In genomic region chr9:81237565-81238231, GRCh38 we compare ENCODE assay signal across 16 cellular contexts.
"Had no signal": no experiment of that assay in that cellular context is flagged by ENCODE, and none has a peak within 500 bp of the region (broad histone marks: within the 10 kb centered on the region; RNA-seq: fewer than 3 reads in every experiment).

No MANE protein-coding gene starts in this region.

- H3K36me3 ChIP-seq: gastroesophageal sphincter, left ventricle myocardium inferior, sigmoid colon, thoracic aorta, upper lobe of right lung had no signal

- H3K4me1 Mint-ChIP-seq: activated CD4-positive, alpha-beta memory T cell treated with anti-CD3 and anti-CD28 coated beads, Interleukin-2, amount 10 ng/mL, durations not matched to agents 7 days and 5 days; activated naive CD4-positive, alpha-beta T cell treated with anti-CD3 and anti-CD28 coated beads, Interleukin-2, amount 10 ng/mL, durations not matched to agents 7 days and 5 days; memory B cell; stimulated activated effector memory CD8-positive, alpha-beta T cell treated with anti-CD3 and anti-CD28 coated beads, Interleukin-12 subunit alpha, Interleukin-12 subunit beta, amount 100 ng/mL, for 72 hours; WTC11 had no signal

- H3K27me3 Mint-ChIP-seq: activated CD4-positive, alpha-beta memory T cell treated with anti-CD3 and anti-CD28 coated beads, Interleukin-2, amount 10 ng/mL, durations not matched to agents 7 days and 5 days; activated naive CD4-positive, alpha-beta T cell treated with anti-CD3 and anti-CD28 coated beads, Interleukin-2, amount 10 ng/mL, durations not matched to agents 7 days and 5 days; activated T-cell treated with anti-CD3 and anti-CD28 coated beads, Interleukin-2, amount 50 U/mL, for 24 hours; memory B cell had no signal

- H3K9me3 ChIP-seq: gastroesophageal sphincter, left ventricle myocardium inferior, sigmoid colon, thoracic aorta, upper lobe of right lung had no signal

- H3K27me3 ChIP-seq: gastroesophageal sphincter, sigmoid colon, upper lobe of right lung had no signal

- H3K36me3 Mint-ChIP-seq: activated naive CD4-positive, alpha-beta T cell treated with anti-CD3 and anti-CD28 coated beads, Interleukin-2, amount 10 ng/mL, durations not matched to agents 7 days and 5 days; memory B cell; stimulated activated effector memory CD8-positive, alpha-beta T cell treated with anti-CD3 and anti-CD28 coated beads, Interleukin-12 subunit alpha, Interleukin-12 subunit beta, amount 100 ng/mL, for 72 hours; WTC11 had no signal

- H3K4me3 Mint-ChIP-seq: activated CD4-positive, alpha-beta memory T cell treated with anti-CD3 and anti-CD28 coated beads, Interleukin-2, amount 10 ng/mL, durations not matched to agents 7 days and 5 days; activated naive CD4-positive, alpha-beta T cell treated with anti-CD3 and anti-CD28 coated beads, Interleukin-2, amount 10 ng/mL, durations not matched to agents 7 days and 5 days; activated T-cell treated with anti-CD3 and anti-CD28 coated beads, Interleukin-2, amount 50 U/mL, for 24 hours; memory B cell; nephron progenitor cell; stimulated activated effector memory CD8-positive, alpha-beta T cell treated with anti-CD3 and anti-CD28 coated beads, Interleukin-12 subunit alpha, Interleukin-12 subunit beta, amount 100 ng/mL, for 72 hours; WTC11 had no signal

- H3K4me3 ChIP-seq: gastroesophageal sphincter, left ventricle myocardium inferior, sigmoid colon, thoracic aorta, upper lobe of right lung had no signal

- DNase-seq: activated CD4-positive, alpha-beta memory T cell treated with anti-CD3 and anti-CD28 coated beads, Interleukin-2, amount 10 ng/mL, durations not matched to agents 7 days and 5 days; activated CD4-positive, alpha-beta T cell treated with anti-CD3 and anti-CD28 coated beads for 4 hours; activated naive CD4-positive, alpha-beta T cell treated with anti-CD3 and anti-CD28 coated beads, Interleukin-2, amount 10 ng/mL, durations not matched to agents 7 days and 5 days; activated T-cell treated with anti-CD3 and anti-CD28 coated beads, Interleukin-2, amount 50 U/mL, for 24 hours; dermis blood vessel endothelial cell; left ventricle myocardium inferior; nephron progenitor cell; sigmoid colon; stimulated activated CD4-positive, alpha-beta T cell treated with anti-CD3 and anti-CD28 coated beads, Interleukin-12 subunit alpha, Interleukin-12 subunit beta, amount 100 ng/mL, for 4 hours; T-helper 2 cell; upper lobe of right lung had no signal

- H3K27ac Mint-ChIP-seq: activated CD4-positive, alpha-beta memory T cell treated with anti-CD3 and anti-CD28 coated beads, Interleukin-2, amount 10 ng/mL, durations not matched to agents 7 days and 5 days; activated naive CD4-positive, alpha-beta T cell treated with anti-CD3 and anti-CD28 coated beads, Interleukin-2, amount 10 ng/mL, durations not matched to agents 7 days and 5 days; activated T-cell treated with anti-CD3 and anti-CD28 coated beads, Interleukin-2, amount 50 U/mL, for 24 hours; memory B cell; nephron progenitor cell; stimulated activated effector memory CD8-positive, alpha-beta T cell treated with anti-CD3 and anti-CD28 coated beads, Interleukin-12 subunit alpha, Interleukin-12 subunit beta, amount 100 ng/mL, for 72 hours; WTC11 had no signal

- H3K27ac ChIP-seq: gastroesophageal sphincter, left ventricle myocardium inferior, sigmoid colon, thoracic aorta, upper lobe of right lung had no signal

- ATAC-seq: gastroesophageal sphincter; stimulated activated effector memory CD8-positive, alpha-beta T cell treated with anti-CD3 and anti-CD28 coated beads, Interleukin-12 subunit alpha, Interleukin-12 subunit beta, amount 100 ng/mL, for 72 hours; upper lobe of right lung; WTC11 had no signal

- H3K4me1 ChIP-seq: gastroesophageal sphincter, left ventricle myocardium inferior, sigmoid colon, upper lobe of right lung had no signal

- H3K9me3 Mint-ChIP-seq: activated naive CD4-positive, alpha-beta T cell treated with anti-CD3 and anti-CD28 coated beads, Interleukin-2, amount 10 ng/mL, durations not matched to agents 7 days and 5 days; memory B cell; WTC11 had no signal
